ENCODE assay signal across 15 cellular contexts in the genomic region with DNA sequence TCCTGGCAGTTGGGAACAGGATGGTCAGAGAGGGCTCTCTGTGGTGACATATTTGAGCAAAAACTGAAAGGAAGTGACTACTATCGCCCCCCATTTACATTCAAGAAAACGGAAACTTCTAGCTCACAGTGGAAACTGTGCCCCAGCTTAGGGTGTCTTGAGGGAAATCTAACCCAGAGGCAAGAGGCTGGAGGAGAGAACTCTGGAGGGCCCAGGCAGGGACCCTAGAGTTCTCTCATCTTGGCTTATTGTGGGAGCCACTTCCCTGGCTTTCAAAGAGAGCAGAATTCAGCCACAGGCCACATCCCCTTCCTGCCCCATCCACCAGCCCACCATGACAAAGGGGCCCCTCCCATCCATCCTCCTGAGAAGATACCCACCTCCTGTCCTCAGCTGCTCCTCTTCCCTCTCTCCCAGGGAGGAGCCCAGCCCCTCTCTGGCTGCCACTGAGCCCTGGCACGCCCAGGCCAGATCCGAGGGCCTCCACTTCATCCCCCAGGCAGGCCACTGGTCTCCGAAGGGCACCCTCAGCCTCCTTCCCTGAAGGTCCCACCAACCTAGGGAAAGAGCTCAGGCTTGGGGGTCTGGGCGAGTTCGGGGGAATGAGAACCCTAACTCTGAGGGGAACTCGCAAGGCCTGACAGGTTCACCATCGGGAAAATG. TPM values are rescaled to one million over a fixed set of nuclear protein-coding genes. Genes with fewer than 3 reads are reported as not detected.
DNase-seq lines count a peak whose midpoint lies in the region; ATAC-seq and TF ChIP-seq lines count a peak whose summit lies in the region.
"Had no signal": no experiment of that assay in that cellular context is flagged by ENCODE, and none has a peak within 500 bp of the region (broad histone marks: within the 10 kb centered on the region; RNA-seq: fewer than 3 reads in every experiment).

No MANE protein-coding gene starts in this region.

- DNase-seq in activated CD4-positive, alpha-beta T cell treated with anti-CD3 and anti-CD28 coated beads for 48 hours, result peak; percentile 32
- no peak for DNase-seq in activated CD4-positive, alpha-beta T cell treated with anti-CD3 and anti-CD28 coated beads for 4 hours
- DNase-seq in trophoblast cell, result no peak
- no peak for DNase-seq in OCI-M2 (lab: John Stamatoyannopoulos, UW; ENCODE audit: unreplicated experiment)
- no peak for DNase-seq in midbrain (lab: John Stamatoyannopoulos, UW)
- no peak for DNase-seq in right atrium auricular region (ENCODE audit: low spot score)
- DNase-seq: dorsolateral prefrontal cortex, left cardiac atrium, NCI-H2081 treated with DMSO at 0.1 percent for 48 hours, T1000 had no signal

- H3K79me2 ChIP-seq in trophoblast cell (ENCODE audit: control insufficient read depth, insufficient read depth, low read length, poor library complexity), result no peaks in the 10 kb centered on the region

- no peak overlapping the region for H2BK120ac ChIP-seq in trophoblast cell (ENCODE audit: insufficient read depth, low read length, poor library complexity)

- WGBS in trophoblast cell (ENCODE audit: extremely low coverage, insufficient coverage, insufficient read length), result no CpG with 5 or more reads among the region's 9 CpGs

- H3K9me3 ChIP-seq in trophoblast cell (ENCODE audit: insufficient read depth, low read depth, low read length) (no peaks in the 10 kb centered on the region), right atrium auricular region (no peaks in the 10 kb centered on the region)

- no peaks in the 10 kb centered on the region for H3K9me3 Mint-ChIP-seq in activated naive CD8-positive, alpha-beta T cell (ENCODE audit: low read depth)
- H3K9me3 Mint-ChIP-seq: IgD-negative memory B cell had no signal

- no peaks in the 10 kb centered on the region for H3K27me3 ChIP-seq in trophoblast cell (ENCODE audit: insufficient read depth, low read length)
- no peaks in the 10 kb centered on the region for H3K27me3 ChIP-seq in right atrium auricular region

- H3K4me3 ChIP-seq in trophoblast cell (ENCODE audit: low read depth, low read length) (no peak overlapping the region), right atrium auricular region (no peak overlapping the region)
- H3K4me3 ChIP-seq: dorsolateral prefrontal cortex had no signal

- TF ChIP-seq CTCF in right atrium auricular region (IDR thresholded peaks at IDR 0.05), result no peak

- no peak overlapping the region for H3K27ac ChIP-seq in trophoblast cell (ENCODE audit: low read depth, low read length)
- H3K27ac ChIP-seq in right atrium auricular region, result no peak overlapping the region
- H3K27ac ChIP-seq: dorsolateral prefrontal cortex had no signal

- H2BK5ac ChIP-seq in trophoblast cell (ENCODE audit: low read depth, low read length, poor library complexity), result no peak overlapping the region

- peak overlapping the region; percentile 73 for H3K4me3 Mint-ChIP-seq in activated naive CD8-positive, alpha-beta T cell
- H3K4me3 Mint-ChIP-seq: IgD-negative memory B cell had no signal

- no peak overlapping the region for H3K9ac ChIP-seq in trophoblast cell (ENCODE audit: low read length)

- no peaks in the 10 kb centered on the region for H3K36me3 Mint-ChIP-seq in activated naive CD8-positive, alpha-beta T cell

- peak overlapping the region; percentile 44 for H2BK12ac ChIP-seq in trophoblast cell (ENCODE audit: low read length)

- H3K14ac ChIP-seq in trophoblast cell (ENCODE audit: low read length), result no peak overlapping the region

- peak overlapping the region; percentile 33 for H4K91ac ChIP-seq in trophoblast cell (ENCODE audit: low read depth, low read length)

- H2AFZ ChIP-seq in trophoblast cell (ENCODE audit: insufficient read depth, low read length, poor library complexity), result peak overlapping the region; percentile 27

- H3K4me1 ChIP-seq in trophoblast cell (ENCODE audit: control insufficient read depth in 1 of 2, insufficient read depth in 2 of 2, low read length in 2 of 2), result peaks cover 18 to 19% of the 10 kb centered on the region in 2 experiments
- H3K4me1 ChIP-seq in right atrium auricular region, result no peaks in the 10 kb centered on the region

- H3K36me3 ChIP-seq in trophoblast cell (ENCODE audit: control insufficient read depth in 1 of 2, insufficient read depth in 2 of 2, low read length in 2 of 2) (no peaks in the 10 kb centered on the region), right atrium auricular region (no peaks in the 10 kb centered on the region)

- peak overlapping the region; percentile 96 for H3K27ac Mint-ChIP-seq in activated naive CD8-positive, alpha-beta T cell

- H3K4me1 Mint-ChIP-seq in activated naive CD8-positive, alpha-beta T cell (ENCODE audit: low read depth), result peaks cover 72% of the 10 kb centered on the region

- H3K4me2 ChIP-seq in trophoblast cell (ENCODE audit: low read length), result no peak overlapping the region

- no peak overlapping the region for H2AK5ac ChIP-seq in trophoblast cell (ENCODE audit: low read length)

- no peak overlapping the region for H4K8ac ChIP-seq in trophoblast cell (ENCODE audit: low read depth, low read length)

- ATAC-seq in HG03354 (IDR thresholded peaks at IDR 0.05; ENCODE audit: poor library complexity, severe bottlenecking, unreplicated experiment), result peak; percentile 48

- no peak overlapping the region for H3K23ac ChIP-seq in trophoblast cell (ENCODE audit: low read length)

- H3K79me1 ChIP-seq in trophoblast cell (ENCODE audit: low read length), result peaks cover 2% of the 10 kb centered on the region

- H3K4ac ChIP-seq in trophoblast cell (ENCODE audit: low read depth, low read length), result no peak overlapping the region

- H3K27me3 Mint-ChIP-seq in activated naive CD8-positive, alpha-beta T cell, result no peaks in the 10 kb centered on the region
- H3K27me3 Mint-ChIP-seq: IgD-negative memory B cell had no signal

- H4K12ac ChIP-seq in trophoblast cell (ENCODE audit: low read depth, low read length), result no peak overlapping the region

- no peak overlapping the region for H3K18ac ChIP-seq in trophoblast cell (ENCODE audit: low read length)

RNA-seq across cellular contexts. Expression of a gene that starts 1.6 kb away (rescaled TPM):
- 4.0 and 4.1 TPM in 2 replicates for polyA plus RNA-seq in trophoblast cell (2013)
- not detected for total RNA-seq in right atrium auricular region
- total RNA-seq: A673, osteoblast had no signal

RNA-seq across cellular contexts. Expression of a gene that starts 54.3 kb away (rescaled TPM):
- 4.7 TPM in 2 replicates for polyA plus RNA-seq in trophoblast cell (2013)
- total RNA-seq in right atrium auricular region, result 10 to 100 TPM; 28.6 to 42.6 TPM
- total RNA-seq: osteoblast had no signal
- polyA plus RNA-seq: IgD-negative memory B cell had no signal

RNA-seq across cellular contexts. Expression of a gene that starts 55.4 kb away (rescaled TPM):
- polyA plus RNA-seq in trophoblast cell (2013), result 0.08 and 0.24 TPM in 2 replicates
- total RNA-seq in right atrium auricular region, result 10 to 100 TPM in 1 of 2 donors, 1 to 10 TPM in 1; 4.6 to 11.4 TPM
- total RNA-seq: A673 had no signal
